ENCODE assay signal across 7 cellular contexts in the genomic region with DNA sequence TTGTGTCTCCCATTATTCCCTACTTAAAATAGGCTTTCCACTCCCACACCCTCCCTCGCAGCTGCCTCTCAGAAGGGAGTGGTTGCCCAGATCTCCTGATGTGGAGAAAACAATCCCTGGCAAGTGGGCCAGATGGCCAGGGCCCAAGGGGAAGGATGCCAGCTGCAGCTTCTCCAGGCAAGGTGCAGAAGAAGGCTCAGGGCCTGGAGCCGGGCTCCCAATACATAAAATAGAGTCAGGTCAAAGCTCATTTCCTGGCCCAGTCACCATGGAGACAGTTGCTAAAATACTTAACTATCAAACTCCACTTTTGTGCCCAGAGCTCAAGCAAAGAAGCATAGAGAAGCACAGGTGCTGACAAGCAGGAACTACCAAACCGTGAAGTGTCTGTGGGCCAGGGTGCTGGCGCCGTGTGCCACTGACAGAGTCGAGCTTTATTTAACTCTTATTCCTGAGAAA. TPM values are rescaled to one million over a fixed set of nuclear protein-coding genes. Genes with fewer than 3 reads are reported as not detected.
DNase-seq lines count a peak whose midpoint lies in the region; ATAC-seq and TF ChIP-seq lines count a peak whose summit lies in the region.

No MANE protein-coding gene starts in this region.

- TF ChIP-seq POLR2A in breast epithelium (IDR thresholded peaks at IDR 0.05) (no peak), spleen (IDR thresholded peaks at IDR 0.05) (no peak)

- peak; percentile 59 for ATAC-seq in GM21447 (IDR thresholded peaks at IDR 0.05; ENCODE audit: unreplicated experiment)

- peak overlapping the region; percentile 68 to 69 for H3K27ac ChIP-seq in breast epithelium
- H3K27ac ChIP-seq in spleen: no peak overlapping the region

- no peaks in the 10 kb centered on the region for H3K27me3 ChIP-seq in breast epithelium
- no peaks in the 10 kb centered on the region for H3K27me3 ChIP-seq in spleen (replicated peaks in 1 of 7)

- H3K4me3 ChIP-seq in breast epithelium: no peak overlapping the region
- H3K4me3 ChIP-seq in spleen: no peak overlapping the region

- 18 to 33% (median 29%) methylated on average over 6 of the region's 6 CpGs for WGBS in spleen, 5 donors

- intact Hi-C loops in breast epithelium (cut with DNase I; ENCODE audit: low total_unique reads) (no loop called here), spleen (cut with DNase I; ENCODE audit: low total_unique reads) (no loop called here)

- H3K9me3 ChIP-seq in breast epithelium (no peaks in the 10 kb centered on the region), spleen (no peaks in the 10 kb centered on the region)

- TF ChIP-seq CTCF in breast epithelium (IDR thresholded peaks at IDR 0.05) (no peak), spleen (IDR thresholded peaks at IDR 0.05 in 8 of 11, conservative IDR thresholded peaks at IDR 0.05 in 3 of 11) (no peak)

- H3K4me1 ChIP-seq in breast epithelium (no peaks in the 10 kb centered on the region), spleen (peaks cover 0 to 24% (median 9%) of the 10 kb centered on the region in 6 donors)

- DNase-seq in NCI-H128 (lab: John Stamatoyannopoulos, UW; ENCODE audit: unreplicated experiment) (peak; percentile 30), breast epithelium (ENCODE audit: low spot score in 2 of 2) (peak; percentile 74 to 75), middle frontal gyrus (ENCODE audit: extremely low spot score, low spot score) (peak; percentile 10), spleen (no peak), HuH-7.5 (ENCODE audit: low spot score) (no peak)
- no peak for DNase-seq in activated CD4-positive, alpha-beta T cell treated with anti-CD3 and anti-CD28 coated beads for 1 hour

- H3K36me3 ChIP-seq in breast epithelium (no peaks in the 10 kb centered on the region), spleen (no peaks in the 10 kb centered on the region)

RNA-seq across cellular contexts. Expression of gene ITPR2, which starts 45.7 kb away (rescaled TPM):
- total RNA-seq in breast epithelium (10 to 100 TPM; 47.2 to 95.0 (median 66.5) TPM), spleen (100 to 1,000 TPM in 1 of 7 donors, 10 to 100 TPM in 6; 52.4 to 105 (median 73.3) TPM)
- polyA plus RNA-seq in spleen: 1 to 10 TPM; 3.2 to 4.0 (median 3.2) TPM

RNA-seq across cellular contexts. Expression of gene INTS13, which starts 59.1 kb away (rescaled TPM):
- total RNA-seq in breast epithelium (10 to 100 TPM; 20.6 to 23.1 (median 21.9) TPM), spleen (10 to 100 TPM; 16.4 to 30.0 (median 21.2) TPM)
- polyA plus RNA-seq in spleen: 10 to 100 TPM; 27.9 to 31.1 (median 29.9) TPM

RNA-seq across cellular contexts. Expression of gene FGFR1OP2, which starts 59.6 kb away (rescaled TPM):
- total RNA-seq in breast epithelium: 100 to 1,000 TPM in 1 of 3 donors, 10 to 100 TPM in 2; 87.8 to 111 (median 92.5) TPM
- 100 to 1,000 TPM in 2 of 7 donors, 10 to 100 TPM in 5; 62.2 to 142 (median 77.2) TPM for total RNA-seq in spleen
- 10 to 100 TPM; 27.2 to 41.8 (median 28.0) TPM for polyA plus RNA-seq in spleen

Comparison
In these comparisons a context has a peak if more than half of its experiments do, and no peak if none do; other contexts are left out.
1. DNase-seq: peak in NCI-H128 (single experiment), breast epithelium (2 of 2) and middle frontal gyrus (single experiment); none in activated CD4-positive, alpha-beta T cell treated with anti-CD3 and anti-CD28 coated beads for 1 hour (single experiment), spleen (single experiment) and HuH-7.5 (single experiment).
2. H3K27ac ChIP-seq: peak in breast epithelium (2 of 2); none in spleen (0 of 8).